In genomic region chr6:111747791-111748190, GRCh38 we compare ENCODE assay signal across 15 cellular contexts.
A peak's percentile ranks its signal among the peaks of the same experiment; 100 is the strongest.
DNase-seq lines count a peak whose midpoint lies in the region; ATAC-seq lines count a peak whose summit lies in the region.
"Had no signal": no experiment of that assay in that cellular context is flagged by ENCODE, and none has a peak within 500 bp of the region (broad histone marks: within the 10 kb centered on the region; RNA-seq: fewer than 3 reads in every experiment).

No MANE protein-coding gene starts in this region.

- peak overlapping the region; percentile 83 for H3K4me2 ChIP-seq in BLaER1

- no peak for ATAC-seq in CD4-positive, CD25-positive, alpha-beta regulatory T cell (ENCODE audit: low read depth in 2 of 2)
- no peak for ATAC-seq in activated naive CD8-positive, alpha-beta T cell treated with anti-CD3 and anti-CD28 coated beads, Interleukin-2, amount 10 ng/mL, durations not matched to agents 7 days and 5 days (ENCODE audit: low read depth)
- ATAC-seq in naive thymus-derived CD4-positive, alpha-beta T cell: no peak
- ATAC-seq: left ventricle myocardium superior had no signal

- no peaks in the 10 kb centered on the region for H3K9me3 ChIP-seq in BLaER1
- H3K9me3 ChIP-seq in CD4-positive, CD25-positive, alpha-beta regulatory T cell (ENCODE audit: control insufficient read depth in 2 of 2, low read length in 2 of 2): no peaks in the 10 kb centered on the region
- no peaks in the 10 kb centered on the region for H3K9me3 ChIP-seq in naive thymus-derived CD4-positive, alpha-beta T cell (ENCODE audit: control insufficient read depth in 2 of 3, low read length in 3 of 3)

- CTCF ChIA-PET in naive thymus-derived CD4-positive, alpha-beta T cell (lab: Charles Lee): interaction anchor here (0.6 to 1.4 kb wide), 2 partner anchors 22 to 281 kb away, joined by 3 to 6 read pairs; no protein-coding TSS in a partner anchor

- peaks cover 17% of the 10 kb centered on the region; the same call in 1 of the 2 replicates for H4K20me1 ChIP-seq in BLaER1

- H3K36me3 Mint-ChIP-seq in CD4-positive, CD25-positive, alpha-beta regulatory T cell: peaks cover 49% of the 10 kb centered on the region
- peaks cover 40% of the 10 kb centered on the region for H3K36me3 Mint-ChIP-seq in activated naive CD8-positive, alpha-beta T cell treated with anti-CD3 and anti-CD28 coated beads, Interleukin-2, amount 10 ng/mL, durations not matched to agents 7 days and 5 days
- H3K36me3 Mint-ChIP-seq in naive thymus-derived CD4-positive, alpha-beta T cell: peaks cover 9 to 54% (median 30%) of the 10 kb centered on the region in 5 donors

- no peak for DNase-seq in CD4-positive, CD25-positive, alpha-beta regulatory T cell
- DNase-seq in activated naive CD8-positive, alpha-beta T cell treated with anti-CD3 and anti-CD28 coated beads, Interleukin-2, amount 10 ng/mL, durations not matched to agents 7 days and 5 days: no peak
- no peak for DNase-seq in naive thymus-derived CD4-positive, alpha-beta T cell
- DNase-seq in stimulated activated CD8-positive, alpha-beta memory T cell treated with anti-CD3 and anti-CD28 coated beads, Interleukin-4, amount 100 ng/mL, for 48 hours: no peak
- DNase-seq in NCI-H2171 treated with DMSO at 0.1 percent for 48 hours (lab: John Stamatoyannopoulos, UW) (no peak), NCI-H748 treated with DMSO at 0.1 percent for 48 hours (lab: John Stamatoyannopoulos, UW) (no peak)
- DNase-seq: activated effector memory CD4-positive, alpha-beta T cell treated with Interleukin-2 at 50 U/mL for 16 hours; EL; GOT3; left ventricle myocardium superior; NCI-H1436; NCI-H226; retina; substantia nigra had no signal

- H3K27ac ChIP-seq in BLaER1: no peak overlapping the region
- peak overlapping the region; percentile 74 for H3K27ac ChIP-seq in CD4-positive, CD25-positive, alpha-beta regulatory T cell (ENCODE audit: insufficient read depth, low read length, poor library complexity, severe bottlenecking)
- H3K27ac ChIP-seq in naive thymus-derived CD4-positive, alpha-beta T cell (ENCODE audit: low read depth, low read length): peak overlapping the region; percentile 64

- intact Hi-C loops in naive thymus-derived CD4-positive, alpha-beta T cell (cut with micrococcal nuclease): loop anchor here in 1 of 2 donors (2.0 kb wide), 1 partner anchor 23 kb away; no protein-coding TSS in a partner anchor

- H3K9me3 Mint-ChIP-seq in CD4-positive, CD25-positive, alpha-beta regulatory T cell: no peaks in the 10 kb centered on the region
- no peaks in the 10 kb centered on the region for H3K9me3 Mint-ChIP-seq in activated naive CD8-positive, alpha-beta T cell treated with anti-CD3 and anti-CD28 coated beads, Interleukin-2, amount 10 ng/mL, durations not matched to agents 7 days and 5 days
- H3K9me3 Mint-ChIP-seq in naive thymus-derived CD4-positive, alpha-beta T cell: peaks cover 0 to 5% (median 0%) of the 10 kb centered on the region in 11 donors

- no peaks in the 10 kb centered on the region for H3K27me3 ChIP-seq in BLaER1
- H3K27me3 ChIP-seq in CD4-positive, CD25-positive, alpha-beta regulatory T cell (ENCODE audit: control insufficient read depth, insufficient read depth, low read length): no peaks in the 10 kb centered on the region
- no peaks in the 10 kb centered on the region for H3K27me3 ChIP-seq in naive thymus-derived CD4-positive, alpha-beta T cell (ENCODE audit: control insufficient read depth in 2 of 2, insufficient read depth in 2 of 2, low read length in 2 of 2)

- peaks cover 100% of the 10 kb centered on the region for H3K4me1 ChIP-seq in BLaER1
- peaks cover 80% of the 10 kb centered on the region for H3K4me1 ChIP-seq in CD4-positive, CD25-positive, alpha-beta regulatory T cell (ENCODE audit: control insufficient read depth, insufficient read depth, low read length, poor library complexity, severe bottlenecking)
- peaks cover 75 to 93% of the 10 kb centered on the region in 2 donors for H3K4me1 ChIP-seq in naive thymus-derived CD4-positive, alpha-beta T cell (ENCODE audit: control insufficient read depth in 2 of 2, insufficient read depth in 2 of 2, low read length in 2 of 2)

- H3K4me3 ChIP-seq in BLaER1: no peak overlapping the region
- H3K4me3 ChIP-seq in CD4-positive, CD25-positive, alpha-beta regulatory T cell (ENCODE audit: low read depth, low read length): peak overlapping the region; percentile 58
- no peak overlapping the region for H3K4me3 ChIP-seq in naive thymus-derived CD4-positive, alpha-beta T cell (ENCODE audit: low read length)

- peaks cover 9% of the 10 kb centered on the region; the same call in 1 of the 2 replicates for H3K36me3 ChIP-seq in BLaER1
- H3K36me3 ChIP-seq in CD4-positive, CD25-positive, alpha-beta regulatory T cell (ENCODE audit: control insufficient read depth, insufficient read depth, low read length): peaks cover 17% of the 10 kb centered on the region
- no peaks in the 10 kb centered on the region for H3K36me3 ChIP-seq in naive thymus-derived CD4-positive, alpha-beta T cell (ENCODE audit: control insufficient read depth in 2 of 3, insufficient read depth in 3 of 3, low read length in 3 of 3)

- no peak overlapping the region for H3K9ac ChIP-seq in BLaER1

- no peaks in the 10 kb centered on the region for H3K27me3 Mint-ChIP-seq in CD4-positive, CD25-positive, alpha-beta regulatory T cell
- no peaks in the 10 kb centered on the region for H3K27me3 Mint-ChIP-seq in activated naive CD8-positive, alpha-beta T cell treated with anti-CD3 and anti-CD28 coated beads, Interleukin-2, amount 10 ng/mL, durations not matched to agents 7 days and 5 days
- H3K27me3 Mint-ChIP-seq in naive thymus-derived CD4-positive, alpha-beta T cell: no peaks in the 10 kb centered on the region

- peak overlapping the region; percentile 76 to 94 (median 89) for H3K27ac Mint-ChIP-seq in CD4-positive, CD25-positive, alpha-beta regulatory T cell
- no peak overlapping the region for H3K27ac Mint-ChIP-seq in activated naive CD8-positive, alpha-beta T cell treated with anti-CD3 and anti-CD28 coated beads, Interleukin-2, amount 10 ng/mL, durations not matched to agents 7 days and 5 days
- H3K27ac Mint-ChIP-seq in naive thymus-derived CD4-positive, alpha-beta T cell: peak overlapping the region; percentile 67 to 100 (median 94)

- peaks cover 28 to 96% (median 81%) of the 10 kb centered on the region in 4 donors for H3K4me1 Mint-ChIP-seq in CD4-positive, CD25-positive, alpha-beta regulatory T cell
- peaks cover 69% of the 10 kb centered on the region for H3K4me1 Mint-ChIP-seq in activated naive CD8-positive, alpha-beta T cell treated with anti-CD3 and anti-CD28 coated beads, Interleukin-2, amount 10 ng/mL, durations not matched to agents 7 days and 5 days
- H3K4me1 Mint-ChIP-seq in naive thymus-derived CD4-positive, alpha-beta T cell: peaks cover 50 to 100% (median 97%) of the 10 kb centered on the region in 7 donors

- H3K4me3 Mint-ChIP-seq in CD4-positive, CD25-positive, alpha-beta regulatory T cell: peak overlapping the region; percentile 69 to 78 (median 72)
- peak overlapping the region; percentile 19 for H3K4me3 Mint-ChIP-seq in activated naive CD8-positive, alpha-beta T cell treated with anti-CD3 and anti-CD28 coated beads, Interleukin-2, amount 10 ng/mL, durations not matched to agents 7 days and 5 days
- peak overlapping the region; percentile 14 to 64 (median 36) for H3K4me3 Mint-ChIP-seq in naive thymus-derived CD4-positive, alpha-beta T cell

- POLR2A ChIA-PET in activated naive CD8-positive, alpha-beta T cell treated with anti-CD3 and anti-CD28 coated beads, Interleukin-2, amount 10 ng/mL, durations not matched to agents 7 days and 5 days (lab: Charles Lee): interaction anchor here (1.6 kb wide), 1 partner anchor 11 kb away, joined by 3 read pairs; no protein-coding TSS in a partner anchor
- POLR2A ChIA-PET in naive thymus-derived CD4-positive, alpha-beta T cell (lab: Charles Lee): interaction anchor here (0.7 to 2.6 kb wide), 7 partner anchors 11 to 245 kb away, joined by 3 to 9 read pairs (median 3); no protein-coding TSS in a partner anchor

Comparison
In these comparisons a context has a peak if more than half of its experiments do, and no peak if none do; other contexts are left out.
1. H3K4me3 Mint-ChIP-seq: peak in every context shown above with its lines; median percentile 72 in CD4-positive, CD25-positive, alpha-beta regulatory T cell; 36 in naive thymus-derived CD4-positive, alpha-beta T cell; 19 in activated naive CD8-positive, alpha-beta T cell treated with anti-CD3 and anti-CD28 coated beads, Interleukin-2, amount 10 ng/mL, durations not matched to agents 7 days and 5 days.